Comparison of ENCODE assay signal across 15 cellular contexts in the genomic region with DNA sequence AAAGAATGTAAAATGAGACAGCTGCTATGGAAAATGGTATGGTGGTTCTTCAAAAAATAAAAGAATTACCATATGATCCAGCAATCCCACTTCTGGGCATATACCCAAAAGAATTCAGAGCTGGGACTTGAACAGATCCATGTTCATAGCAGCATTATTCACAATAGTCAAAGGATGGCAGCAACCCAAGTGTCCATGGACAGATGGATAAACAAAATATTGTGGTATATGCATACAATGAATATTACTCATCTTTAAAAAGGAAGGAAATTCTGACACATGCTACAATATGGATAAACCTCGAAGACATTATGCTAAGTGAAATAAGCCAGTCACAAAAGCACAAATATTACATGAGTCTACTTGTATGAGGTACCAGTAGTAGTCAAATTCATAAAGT. TPM values are rescaled to one million over a fixed set of nuclear protein-coding genes. Genes with fewer than 3 reads are reported as not detected.
DNase-seq lines count a peak whose midpoint lies in the region; TF ChIP-seq lines count a peak whose summit lies in the region.
"Had no signal": no experiment of that assay in that cellular context is flagged by ENCODE, and none has a peak within 500 bp of the region (broad histone marks: within the 10 kb centered on the region; RNA-seq: fewer than 3 reads in every experiment).

No MANE protein-coding gene starts in this region.

- DNase-seq in Ammon's horn (ENCODE audit: low spot score) (peak; percentile 12), MG63 (peak; percentile 70), choroid plexus epithelial cell (ENCODE audit: low read depth) (peak; percentile 76), iris pigment epithelial cell (ENCODE audit: low read depth) (peak; percentile 92), retina (no peak), posterior cingulate gyrus (no peak)
- DNase-seq in activated CD4-positive, CD25-positive, alpha-beta regulatory T cell (lab: John Stamatoyannopoulos, UW) = no peak
- no peak for DNase-seq in stimulated activated CD8-positive, alpha-beta memory T cell treated with anti-CD3 and anti-CD28 coated beads, Interleukin-4, amount 100 ng/mL, for 48 hours
- DNase-seq: activated CD8-positive, alpha-beta memory T cell treated with anti-CD3 and anti-CD28 coated beads, Interleukin-2, amount 10 ng/mL, durations not matched to agents 7 days and 5 days; activated naive CD4-positive, alpha-beta T cell treated with anti-CD3 and anti-CD28 coated beads for 36 hours; BE2C; immature natural killer cell; KG1; NCI-H1436 treated with DMSO at 0.1 percent for 48 hours; substantia nigra had no signal

- TF ChIP-seq CTCF in choroid plexus epithelial cell (conservative IDR thresholded peaks at IDR 0.05; ENCODE audit: low read depth, low read length) = no peak

- peaks cover 6% of the 10 kb centered on the region for H3K36me3 ChIP-seq in MG63

- H3K4me3 ChIP-seq in MG63 (no peak overlapping the region), choroid plexus epithelial cell (ENCODE audit: low read depth, low read length) (no peak overlapping the region)

- H3K27me3 ChIP-seq in MG63 = no peaks in the 10 kb centered on the region
- H3K27me3 ChIP-seq: BE2C had no signal

- intact Hi-C loops in posterior cingulate gyrus (cut with DNase I) = no loop called here

- no peaks in the 10 kb centered on the region for H3K9me3 ChIP-seq in MG63
- H3K9me3 ChIP-seq: BE2C had no signal

RNA-seq across cellular contexts. Expression of a gene that starts 9.1 kb away (rescaled TPM):
- 6.5 and 7.2 TPM in 2 replicates for total RNA-seq in MG63 (2014; rRNA removed; shearing (Covaris generic); ENCODE audit: low replicate concordance)

RNA-seq across cellular contexts. Expression of a gene that starts 9.4 kb away (rescaled TPM):
- total RNA-seq in MG63 (2014; rRNA removed; shearing (Covaris generic); ENCODE audit: low replicate concordance) = 26.9 and 75.1 TPM in 2 replicates

RNA-seq across cellular contexts. Expression of a gene that starts 11.7 kb away (rescaled TPM):
- 24.1 and 24.6 TPM in 2 replicates for total RNA-seq in MG63 (2014; rRNA removed; shearing (Covaris generic); ENCODE audit: low replicate concordance)

RNA-seq across cellular contexts. Expression of a gene that starts 43.5 kb away (rescaled TPM):
- 46.0 and 52.0 TPM in 2 replicates for total RNA-seq in MG63 (2014; rRNA removed; shearing (Covaris generic); ENCODE audit: low replicate concordance)

RNA-seq across cellular contexts. Expression of a gene that starts 58.5 kb away (rescaled TPM):
- 0.36 and 0.81 TPM in 2 replicates for total RNA-seq in MG63 (2014; rRNA removed; shearing (Covaris generic); ENCODE audit: low replicate concordance)

Comparison
In these comparisons a context has a peak if more than half of its experiments do, and no peak if none do; other contexts are left out.
1. DNase-seq: peak in Ammon's horn (single experiment), MG63 (single experiment), choroid plexus epithelial cell (single experiment) and iris pigment epithelial cell (single experiment); none in activated CD4-positive, CD25-positive, alpha-beta regulatory T cell (0 of 4), stimulated activated CD8-positive, alpha-beta memory T cell treated with anti-CD3 and anti-CD28 coated beads, Interleukin-4, amount 100 ng/mL, for 48 hours (single experiment), retina (single experiment) and posterior cingulate gyrus (0 of 10).